2 cellular contexts compared by ENCODE assay signal in genomic region chr14:88323520-88324199, GRCh38.
TF ChIP-seq lines count a peak whose summit lies in the region.

No MANE protein-coding gene starts in this region.

TF ChIP-seq in IMR-90, 13 proteins besides CTCF, POLR2A, EP300 and RAD21 (continued from another document):
- TF ChIP-seq MAFK (IDR thresholded peaks at IDR 0.05; ENCODE audit: low read depth, low read length) (no peak), BHLHE40 (IDR thresholded peaks at IDR 0.05; ENCODE audit: low read depth, low read length) (no peak), ELK1 (IDR thresholded peaks at IDR 0.05; ENCODE audit: borderline replicate concordance, low read depth, low read length) (no peak), RCOR1 (IDR thresholded peaks at IDR 0.05; ENCODE audit: insufficient replicate concordance, low read length) (no peak), FOS (IDR thresholded peaks at IDR 0.05; ENCODE audit: low read depth, low read length) (no peak), NFE2L2 (IDR thresholded peaks at IDR 0.05; ENCODE audit: low read depth, low read length) (no peak)

TF ChIP-seq in WTC11, 78 proteins besides CTCF, POLR2A, EP300 and RAD21 (continued from another document):
- TF ChIP-seq PRDM15 (CRISPR knock-in tag; IDR thresholded peaks at IDR 0.05) (peak; percentile 69), E2F5 (CRISPR knock-in tag; IDR thresholded peaks at IDR 0.05) (0 out of 2 replicates have a peak, but pooled peaks have one; percentile 20)
